ENCODE assay signal across 23 cellular contexts in genomic region chr4:124070688-124071484, GRCh38.
"Had no signal": no experiment of that assay in that cellular context is flagged by ENCODE, and none has a peak within 500 bp of the region (broad histone marks: within the 10 kb centered on the region; RNA-seq: fewer than 3 reads in every experiment).

No MANE protein-coding gene starts in this region.

- DNase-seq: activated naive CD4-positive, alpha-beta T cell; activated naive CD8-positive, alpha-beta T cell treated with anti-CD3 and anti-CD28 coated beads for 36 hours; activated T-cell treated with anti-CD3 and anti-CD28 coated beads, Interleukin-2, amount 50 U/mL, for 1 hour; amygdala; cerebellar nuclear complex; cortex of kidney; foreskin melanocyte; immature natural killer cell; kidney glomerular epithelial cell; left lung; naive thymus-derived CD8-positive, alpha-beta T cell; posterior cingulate gyrus; sigmoid colon; stimulated activated CD4-positive, alpha-beta T cell treated with anti-CD3 and anti-CD28 coated beads, Interleukin-2, amount 100 ng/mL, for 48 hours; stimulated activated naive CD4-positive, alpha-beta T cell; T-helper 9 cell; testis; uterus had no signal

- H3K4me2 ChIP-seq: hepatocyte, neural progenitor cell had no signal

- H3K4me3 ChIP-seq: hepatocyte, left lung, lung, neural progenitor cell, sigmoid colon, testis, uterus had no signal

- H3K9ac ChIP-seq: neural progenitor cell had no signal

- ATAC-seq: activated T-helper 17 cell treated with anti-CD3 and anti-CD28 coated beads, Interleukin-2, amount 50 U/mL, for 72 hours; left lung; naive thymus-derived CD8-positive, alpha-beta T cell; WTC11 had no signal

- H3K9me3 ChIP-seq: testis had no signal

- H3K27me3 ChIP-seq: hepatocyte, left lung, neural progenitor cell, sigmoid colon, testis, uterus had no signal

- H2AFZ ChIP-seq: hepatocyte, neural progenitor cell had no signal

- H3K4me1 ChIP-seq: left lung, neural progenitor cell, sigmoid colon, testis, uterus had no signal

- H3K27ac ChIP-seq: hepatocyte, left lung, neural progenitor cell, sigmoid colon, testis, uterus had no signal

- H3K36me3 ChIP-seq: left lung, neural progenitor cell, sigmoid colon, uterus had no signal
